In genomic region chr11:46514370-46514769, GRCh38 we compare ENCODE assay signal across 22 cellular contexts.
A peak's percentile ranks its signal among the peaks of the same experiment; 100 is the strongest.
DNase-seq lines count a peak whose midpoint lies in the region; ATAC-seq and TF ChIP-seq lines count a peak whose summit lies in the region.
"Had no signal": no experiment of that assay in that cellular context is flagged by ENCODE, and none has a peak within 500 bp of the region (broad histone marks: within the 10 kb centered on the region; RNA-seq: fewer than 3 reads in every experiment).

No MANE protein-coding gene starts in this region.

- H3K4me3 Mint-ChIP-seq in activated CD4-positive, alpha-beta T cell treated with anti-CD3 and anti-CD28 coated beads for 36 hours, result no peak overlapping the region
- no peak overlapping the region for H3K4me3 Mint-ChIP-seq in GM23338
- no peak overlapping the region for H3K4me3 Mint-ChIP-seq in dendritic cell treated with granulocyte-macrophage colony-stimulating factor and Interleukin-4, amounts not matched to agents 40 ng/mL and 50 ng/mL, for 4 days
- H3K4me3 Mint-ChIP-seq in natural killer cell treated with Interleukin-12 subunit alpha and Interleukin-12 subunit beta and Interleukin-15 and Interleukin-18, amount 100 ng/mL, for 72 hours, result no peak overlapping the region
- H3K4me3 Mint-ChIP-seq: activated CD4-positive, alpha-beta T cell treated with anti-CD3 and anti-CD28 coated beads, Interleukin-2, amount 10 ng/mL, durations not matched to agents 24 days and 14 days; B cell; neural crest cell; stimulated activated naive B cell treated with anti-CD40 and anti-IgM and Interleukin-4, amounts not matched to agents 10 μg/mL and 1 μg/mL and 100 μg/mL, for 72 hours had no signal

- no peak for DNase-seq in activated CD4-positive, alpha-beta T cell treated with anti-CD3 and anti-CD28 coated beads for 36 hours
- DNase-seq in activated CD4-positive, alpha-beta T cell treated with anti-CD3 and anti-CD28 coated beads for 48 hours, result no peak
- DNase-seq in GM23338 (ENCODE audit: low spot score), result no peak
- no peak for DNase-seq in natural killer cell treated with Interleukin-12 subunit alpha and Interleukin-12 subunit beta and Interleukin-15 and Interleukin-18, amount 100 ng/mL, for 72 hours (ENCODE audit: low spot score)
- no peak for DNase-seq in Kasumi-1 (lab: John Stamatoyannopoulos, UW)
- DNase-seq in COLO829 (ENCODE audit: low spot score), result no peak
- no peak for DNase-seq in activated CD4-positive, alpha-beta T cell treated with anti-CD3 and anti-CD28 coated beads for 1 hour
- DNase-seq: activated CD4-positive, alpha-beta T cell treated with anti-CD3 and anti-CD28 coated beads, Interleukin-2, amount 10 ng/mL, durations not matched to agents 24 days and 14 days; activated effector memory CD4-positive, alpha-beta T cell treated with Interleukin-2 at 50 U/mL for 16 hours; MG63; NCI-H1436 treated with DMSO at 0.1 percent for 48 hours; stimulated activated CD4-positive, alpha-beta T cell treated with anti-CD3 and anti-CD28 coated beads, Interleukin-2, amount 100 ng/mL, for 24 hours; stimulated activated naive B cell treated with anti-CD40 and anti-IgM and Interleukin-4, amounts not matched to agents 10 μg/mL and 1 μg/mL and 100 μg/mL, for 72 hours; SW 1271 had no signal

- no peak for TF ChIP-seq CTCF in GM23338 (conservative IDR thresholded peaks at IDR 0.05; ENCODE audit: low read depth in 2 of 2)

- ATAC-seq in activated CD4-positive, alpha-beta T cell treated with anti-CD3 and anti-CD28 coated beads for 36 hours, result no peak
- ATAC-seq in GM23338, result no peak
- ATAC-seq in natural killer cell treated with Interleukin-12 subunit alpha and Interleukin-12 subunit beta and Interleukin-15 and Interleukin-18, amount 100 ng/mL, for 72 hours, result no peak
- ATAC-seq: GM12878; HCT116; stimulated activated naive B cell treated with anti-CD40 and anti-IgM and Interleukin-4, amounts not matched to agents 10 μg/mL and 1 μg/mL and 100 μg/mL, for 72 hours had no signal

- no peaks in the 10 kb centered on the region for H3K9me3 Mint-ChIP-seq in activated CD4-positive, alpha-beta T cell treated with anti-CD3 and anti-CD28 coated beads for 36 hours (ENCODE audit: low read depth)
- H3K9me3 Mint-ChIP-seq in GM23338, result no peaks in the 10 kb centered on the region
- no peaks in the 10 kb centered on the region for H3K9me3 Mint-ChIP-seq in dendritic cell treated with granulocyte-macrophage colony-stimulating factor and Interleukin-4, amounts not matched to agents 40 ng/mL and 50 ng/mL, for 4 days
- H3K9me3 Mint-ChIP-seq in natural killer cell treated with Interleukin-12 subunit alpha and Interleukin-12 subunit beta and Interleukin-15 and Interleukin-18, amount 100 ng/mL, for 72 hours, result no peaks in the 10 kb centered on the region
- H3K9me3 Mint-ChIP-seq: activated CD4-positive, alpha-beta T cell treated with anti-CD3 and anti-CD28 coated beads, Interleukin-2, amount 10 ng/mL, durations not matched to agents 24 days and 14 days; IgD-negative memory B cell; neural crest cell; stimulated activated naive B cell treated with anti-CD40 and anti-IgM and Interleukin-4, amounts not matched to agents 10 μg/mL and 1 μg/mL and 100 μg/mL, for 72 hours had no signal

- no peaks in the 10 kb centered on the region for H3K27me3 ChIP-seq in GM23338 (ENCODE audit: insufficient read depth)
- H3K27me3 ChIP-seq: heart left ventricle, MG63 had no signal

- H3K36me3 Mint-ChIP-seq in activated CD4-positive, alpha-beta T cell treated with anti-CD3 and anti-CD28 coated beads for 36 hours (ENCODE audit: low read depth), result peaks cover 5% of the 10 kb centered on the region
- H3K36me3 Mint-ChIP-seq in GM23338 (ENCODE audit: low read depth), result no peaks in the 10 kb centered on the region; the same call in 2 of the 3 replicates
- peaks cover 15% of the 10 kb centered on the region for H3K36me3 Mint-ChIP-seq in dendritic cell treated with granulocyte-macrophage colony-stimulating factor and Interleukin-4, amounts not matched to agents 40 ng/mL and 50 ng/mL, for 4 days (ENCODE audit: low read depth)
- no peaks in the 10 kb centered on the region for H3K36me3 Mint-ChIP-seq in natural killer cell treated with Interleukin-12 subunit alpha and Interleukin-12 subunit beta and Interleukin-15 and Interleukin-18, amount 100 ng/mL, for 72 hours

- CTCF ChIA-PET in activated CD4-positive, alpha-beta T cell treated with anti-CD3 and anti-CD28 coated beads for 36 hours (lab: Charles Lee), result interaction anchor here (1.8 kb wide), 1 partner anchor 35 kb away, joined by 5 read pairs; no protein-coding TSS in a partner anchor

- intact Hi-C loops in activated CD4-positive, alpha-beta T cell treated with anti-CD3 and anti-CD28 coated beads for 36 hours (cut with DNase I, micrococcal nuclease), result no loop called here
- intact Hi-C loops in dendritic cell treated with granulocyte-macrophage colony-stimulating factor and Interleukin-4, amounts not matched to agents 40 ng/mL and 50 ng/mL, for 4 days (cut with micrococcal nuclease), result no loop called here

- H2AFZ ChIP-seq in GM23338, result no peak overlapping the region

- no peak overlapping the region for H3K4me2 ChIP-seq in GM23338

- peak overlapping the region; percentile 5; the same call in 1 of the 2 replicates for H3K27ac ChIP-seq in GM23338 (ENCODE audit: low read depth)

- H3K4me3 ChIP-seq in GM23338, result no peak overlapping the region
- H3K4me3 ChIP-seq: GM12878, heart left ventricle, MG63, skin epidermis had no signal

- H3K79me2 ChIP-seq in GM23338 (replicated peaks; ENCODE audit: insufficient read depth), result peaks cover 39% of the 10 kb centered on the region

- POLR2A ChIA-PET in activated CD4-positive, alpha-beta T cell treated with anti-CD3 and anti-CD28 coated beads for 36 hours (lab: Charles Lee), result no interaction called here

- H3F3A ChIP-seq in GM23338 (replicated peaks; ENCODE audit: low read depth), result no peaks in the 10 kb centered on the region

- peaks cover 33% of the 10 kb centered on the region for H3K4me1 ChIP-seq in GM23338 (ENCODE audit: insufficient read depth)

- H3K27me3 Mint-ChIP-seq in activated CD4-positive, alpha-beta T cell treated with anti-CD3 and anti-CD28 coated beads for 36 hours, result no peaks in the 10 kb centered on the region
- H3K27me3 Mint-ChIP-seq in GM23338 (ENCODE audit: insufficient read depth, low read depth, poor library complexity), result no peaks in the 10 kb centered on the region
- no peaks in the 10 kb centered on the region for H3K27me3 Mint-ChIP-seq in dendritic cell treated with granulocyte-macrophage colony-stimulating factor and Interleukin-4, amounts not matched to agents 40 ng/mL and 50 ng/mL, for 4 days
- no peaks in the 10 kb centered on the region for H3K27me3 Mint-ChIP-seq in natural killer cell treated with Interleukin-12 subunit alpha and Interleukin-12 subunit beta and Interleukin-15 and Interleukin-18, amount 100 ng/mL, for 72 hours
- H3K27me3 Mint-ChIP-seq: activated CD4-positive, alpha-beta T cell treated with anti-CD3 and anti-CD28 coated beads, Interleukin-2, amount 10 ng/mL, durations not matched to agents 24 days and 14 days; B cell; IgD-negative memory B cell; stimulated activated naive B cell treated with anti-CD40 and anti-IgM and Interleukin-4, amounts not matched to agents 10 μg/mL and 1 μg/mL and 100 μg/mL, for 72 hours had no signal

- no peaks in the 10 kb centered on the region for H3K9me2 ChIP-seq in GM23338 (ENCODE audit: insufficient read depth)

- H3K27ac Mint-ChIP-seq in activated CD4-positive, alpha-beta T cell treated with anti-CD3 and anti-CD28 coated beads for 36 hours, result peak overlapping the region; percentile 64
- H3K27ac Mint-ChIP-seq in GM23338, result peak overlapping the region; percentile 3; the same call in 1 of the 2 replicates
- peak overlapping the region; percentile 83 for H3K27ac Mint-ChIP-seq in dendritic cell treated with granulocyte-macrophage colony-stimulating factor and Interleukin-4, amounts not matched to agents 40 ng/mL and 50 ng/mL, for 4 days
- peak overlapping the region; percentile 10 to 38 for H3K27ac Mint-ChIP-seq in natural killer cell treated with Interleukin-12 subunit alpha and Interleukin-12 subunit beta and Interleukin-15 and Interleukin-18, amount 100 ng/mL, for 72 hours
- H3K27ac Mint-ChIP-seq: activated CD4-positive, alpha-beta T cell treated with anti-CD3 and anti-CD28 coated beads, Interleukin-2, amount 10 ng/mL, durations not matched to agents 24 days and 14 days; B cell; IgD-negative memory B cell; stimulated activated naive B cell treated with anti-CD40 and anti-IgM and Interleukin-4, amounts not matched to agents 10 μg/mL and 1 μg/mL and 100 μg/mL, for 72 hours had no signal

- no peaks in the 10 kb centered on the region for H3K36me3 ChIP-seq in GM23338 (ENCODE audit: insufficient read depth)
- H3K36me3 ChIP-seq: MG63 had no signal

- H4K20me1 ChIP-seq in GM23338 (replicated peaks; ENCODE audit: insufficient read depth), result peaks cover 9% of the 10 kb centered on the region; the same call in 1 of the 2 replicates

- peaks cover 2% of the 10 kb centered on the region for H3K4me1 Mint-ChIP-seq in activated CD4-positive, alpha-beta T cell treated with anti-CD3 and anti-CD28 coated beads for 36 hours
- peaks cover 37% of the 10 kb centered on the region for H3K4me1 Mint-ChIP-seq in GM23338
- H3K4me1 Mint-ChIP-seq in dendritic cell treated with granulocyte-macrophage colony-stimulating factor and Interleukin-4, amounts not matched to agents 40 ng/mL and 50 ng/mL, for 4 days (ENCODE audit: low read depth), result peaks cover 27% of the 10 kb centered on the region
- H3K4me1 Mint-ChIP-seq in natural killer cell treated with Interleukin-12 subunit alpha and Interleukin-12 subunit beta and Interleukin-15 and Interleukin-18, amount 100 ng/mL, for 72 hours (ENCODE audit: low read depth in 2 of 2), result peaks cover 18 to 20% of the 10 kb centered on the region in 2 donors

TF ChIP-seq in GM23338, 12 proteins besides CTCF, POLR2A, EP300 and RAD21 (continues in another document):
- TF ChIP-seq JUNB (IDR thresholded peaks at IDR 0.05; ENCODE audit: unreplicated experiment) (no peak), NANOG (IDR thresholded peaks at IDR 0.05; ENCODE audit: borderline replicate concordance) (no peak)

Comparison
In these comparisons a context has a peak if more than half of its experiments do, and no peak if none do; other contexts are left out.
1. H3K27ac Mint-ChIP-seq: peak in every context shown above with its lines; median percentile 83 in dendritic cell treated with granulocyte-macrophage colony-stimulating factor and Interleukin-4, amounts not matched to agents 40 ng/mL and 50 ng/mL, for 4 days; 64 in activated CD4-positive, alpha-beta T cell treated with anti-CD3 and anti-CD28 coated beads for 36 hours; 24 in natural killer cell treated with Interleukin-12 subunit alpha and Interleukin-12 subunit beta and Interleukin-15 and Interleukin-18, amount 100 ng/mL, for 72 hours; 3 in GM23338.